ENCODE assay signal across 11 cellular contexts in the genomic region with DNA sequence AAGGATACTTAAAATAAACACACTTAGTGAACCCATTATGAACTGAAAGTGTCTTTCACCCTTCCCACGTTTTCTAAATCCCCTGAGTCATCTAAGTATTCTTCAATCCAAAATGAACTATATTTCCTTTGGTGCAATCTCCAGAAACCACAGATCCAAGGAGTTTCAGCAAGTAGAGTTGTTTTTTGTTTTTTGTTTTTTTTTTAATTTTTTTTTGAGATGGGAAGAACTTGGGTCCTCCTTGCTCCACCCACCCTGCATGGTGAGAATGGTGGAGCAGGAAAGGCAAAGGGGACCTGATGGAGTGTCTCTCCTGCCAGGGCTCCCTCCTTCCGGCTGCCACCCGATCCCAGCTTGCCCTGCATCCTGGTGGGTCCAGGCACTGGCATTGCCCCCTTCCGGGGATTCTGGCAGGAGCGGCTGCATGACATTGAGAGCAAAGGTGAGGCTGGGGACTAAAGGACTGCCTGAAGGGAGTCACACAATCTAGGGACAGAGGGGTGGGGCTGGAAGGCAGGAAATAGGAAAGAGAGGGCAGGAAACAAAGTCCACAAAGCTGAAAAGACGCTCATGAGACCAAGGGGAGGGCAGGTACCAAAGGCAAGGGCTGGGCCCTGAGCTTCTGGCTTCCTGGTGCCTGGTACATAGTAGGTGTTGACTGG. TPM values are rescaled to one million over a fixed set of nuclear protein-coding genes. Genes with fewer than 3 reads are reported as not detected.
DNase-seq lines count a peak whose midpoint lies in the region; ATAC-seq, FAIRE-seq and TF ChIP-seq lines count a peak whose summit lies in the region.
"Had no signal": no experiment of that assay in that cellular context is flagged by ENCODE, and none has a peak within 500 bp of the region (broad histone marks: within the 10 kb centered on the region; RNA-seq: fewer than 3 reads in every experiment).

No MANE protein-coding gene starts in this region.

- H3K36me3 Mint-ChIP-seq in activated naive CD4-positive, alpha-beta T cell treated with anti-CD3 and anti-CD28 coated beads, Interleukin-2, amount 50 U/mL, for 72 hours, result peaks cover 6 to 7% of the 10 kb centered on the region in 2 donors
- H3K36me3 Mint-ChIP-seq in activated naive CD4-positive, alpha-beta T cell treated with anti-CD3 and anti-CD28 coated beads for 36 hours (ENCODE audit: low read depth), result no peaks in the 10 kb centered on the region
- H3K36me3 Mint-ChIP-seq in activated CD4-positive, alpha-beta memory T cell treated with anti-CD3 and anti-CD28 coated beads, Interleukin-2, amount 10 ng/mL, durations not matched to agents 7 days and 5 days (ENCODE audit: low read depth), result peaks cover 21% of the 10 kb centered on the region

- H3K9me3 ChIP-seq in iPS-20b (ENCODE audit: insufficient read depth, low read depth, low read length), result no peaks in the 10 kb centered on the region

- CTCF ChIA-PET in activated naive CD4-positive, alpha-beta T cell treated with anti-CD3 and anti-CD28 coated beads for 36 hours (lab: Charles Lee), result interaction anchor here (0.6 to 2.1 kb wide), 3 partner anchors 72 to 329 kb away, joined by 3 to 5 read pairs (median 3); no protein-coding TSS in a partner anchor
- CTCF ChIA-PET in activated CD4-positive, alpha-beta memory T cell treated with anti-CD3 and anti-CD28 coated beads, Interleukin-2, amount 10 ng/mL, durations not matched to agents 7 days and 5 days (lab: Charles Lee), result interaction anchor here (1.1 to 4.9 kb wide), 8 partner anchors 7 to 103 kb away, joined by 3 to 57 read pairs (median 12); a partner anchor contains a TSS

- peaks cover 77% of the 10 kb centered on the region for H3K4me1 Mint-ChIP-seq in activated naive CD4-positive, alpha-beta T cell treated with anti-CD3 and anti-CD28 coated beads for 36 hours (ENCODE audit: low read depth)
- H3K4me1 Mint-ChIP-seq in activated CD4-positive, alpha-beta memory T cell treated with anti-CD3 and anti-CD28 coated beads, Interleukin-2, amount 10 ng/mL, durations not matched to agents 7 days and 5 days, result peaks cover 86% of the 10 kb centered on the region
- peaks cover 99% of the 10 kb centered on the region for H3K4me1 Mint-ChIP-seq in stimulated activated naive CD8-positive, alpha-beta T cell treated with anti-CD3 and anti-CD28 coated beads, Interleukin-15, amount 100 ng/mL, for 72 hours

- no peak for TF ChIP-seq CTCF in D721Med (IDR thresholded peaks at IDR 0.05; ENCODE audit: insufficient read depth, missing control alignments)

- peak overlapping the region; percentile 64 to 81 for H3K27ac Mint-ChIP-seq in activated naive CD4-positive, alpha-beta T cell treated with anti-CD3 and anti-CD28 coated beads, Interleukin-2, amount 50 U/mL, for 72 hours
- H3K27ac Mint-ChIP-seq in activated naive CD4-positive, alpha-beta T cell treated with anti-CD3 and anti-CD28 coated beads for 36 hours, result no peak overlapping the region
- H3K27ac Mint-ChIP-seq in activated CD4-positive, alpha-beta memory T cell treated with anti-CD3 and anti-CD28 coated beads, Interleukin-2, amount 10 ng/mL, durations not matched to agents 7 days and 5 days, result peak overlapping the region; percentile 97
- peak overlapping the region in 1 of 2 donors; percentile 12 for H3K27ac Mint-ChIP-seq in stimulated activated naive CD8-positive, alpha-beta T cell treated with anti-CD3 and anti-CD28 coated beads, Interleukin-15, amount 100 ng/mL, for 72 hours

- H3K36me3 ChIP-seq in iPS-20b (ENCODE audit: insufficient read depth, low read depth, low read length), result no peaks in the 10 kb centered on the region

- peaks cover 19% of the 10 kb centered on the region; the same call in 1 of the 2 replicates for H3K4me1 ChIP-seq in iPS-20b (ENCODE audit: insufficient read depth, low read length)

- POLR2A ChIA-PET in activated CD4-positive, alpha-beta memory T cell treated with anti-CD3 and anti-CD28 coated beads, Interleukin-2, amount 10 ng/mL, durations not matched to agents 7 days and 5 days (lab: Charles Lee), result interaction anchor here (0.5 to 3.1 kb wide), 6 partner anchors 14 to 1163 kb away, joined by 3 to 31 read pairs (median 4); a partner anchor contains a TSS

- intact Hi-C loops in activated naive CD4-positive, alpha-beta T cell treated with anti-CD3 and anti-CD28 coated beads for 36 hours (cut with micrococcal nuclease), result loop anchor here (1.0 to 5.0 kb wide), 2 partner anchors 99 to 340 kb away; no protein-coding TSS in a partner anchor

- no peaks in the 10 kb centered on the region for H3K9me3 Mint-ChIP-seq in activated naive CD4-positive, alpha-beta T cell treated with anti-CD3 and anti-CD28 coated beads, Interleukin-2, amount 50 U/mL, for 72 hours
- H3K9me3 Mint-ChIP-seq in activated naive CD4-positive, alpha-beta T cell treated with anti-CD3 and anti-CD28 coated beads for 36 hours, result no peaks in the 10 kb centered on the region
- no peaks in the 10 kb centered on the region for H3K9me3 Mint-ChIP-seq in activated CD4-positive, alpha-beta memory T cell treated with anti-CD3 and anti-CD28 coated beads, Interleukin-2, amount 10 ng/mL, durations not matched to agents 7 days and 5 days
- H3K9me3 Mint-ChIP-seq in stimulated activated naive CD8-positive, alpha-beta T cell treated with anti-CD3 and anti-CD28 coated beads, Interleukin-15, amount 100 ng/mL, for 72 hours, result no peaks in the 10 kb centered on the region

- ATAC-seq in activated naive CD4-positive, alpha-beta T cell treated with anti-CD3 and anti-CD28 coated beads, Interleukin-2, amount 50 U/mL, for 72 hours, result no peak
- no peak for ATAC-seq in stimulated activated naive CD8-positive, alpha-beta T cell treated with anti-CD3 and anti-CD28 coated beads, Interleukin-15, amount 100 ng/mL, for 72 hours
- no peak for ATAC-seq in GM21786 (IDR thresholded peaks at IDR 0.05; ENCODE audit: unreplicated experiment)

- DNase-seq in activated naive CD4-positive, alpha-beta T cell treated with anti-CD3 and anti-CD28 coated beads, Interleukin-2, amount 50 U/mL, for 72 hours (ENCODE audit: low spot score in 2 of 2), result no peak
- no peak for DNase-seq in activated naive CD4-positive, alpha-beta T cell treated with anti-CD3 and anti-CD28 coated beads for 36 hours
- DNase-seq in activated CD4-positive, alpha-beta memory T cell treated with anti-CD3 and anti-CD28 coated beads, Interleukin-2, amount 10 ng/mL, durations not matched to agents 7 days and 5 days, result no peak
- DNase-seq in stimulated activated naive CD8-positive, alpha-beta T cell treated with anti-CD3 and anti-CD28 coated beads, Interleukin-15, amount 100 ng/mL, for 72 hours, result no peak
- DNase-seq in 8988T (no peak), D721Med (ENCODE audit: insufficient read length, low spot score) (no peak)
- DNase-seq: activated gamma-delta T cell treated with Interleukin-2 at 50 U/mL for 16 hours, NCI-H1048 had no signal

- H3K27me3 Mint-ChIP-seq in activated naive CD4-positive, alpha-beta T cell treated with anti-CD3 and anti-CD28 coated beads for 36 hours (ENCODE audit: low read depth), result no peaks in the 10 kb centered on the region
- H3K27me3 Mint-ChIP-seq in activated CD4-positive, alpha-beta memory T cell treated with anti-CD3 and anti-CD28 coated beads, Interleukin-2, amount 10 ng/mL, durations not matched to agents 7 days and 5 days, result no peaks in the 10 kb centered on the region
- H3K27me3 Mint-ChIP-seq in stimulated activated naive CD8-positive, alpha-beta T cell treated with anti-CD3 and anti-CD28 coated beads, Interleukin-15, amount 100 ng/mL, for 72 hours, result no peaks in the 10 kb centered on the region

- FAIRE-seq in D721Med (lab: Jason Lieb, UNC), result no peak

- no peak overlapping the region for H3K4me3 Mint-ChIP-seq in activated naive CD4-positive, alpha-beta T cell treated with anti-CD3 and anti-CD28 coated beads for 36 hours
- peak overlapping the region; percentile 57 for H3K4me3 Mint-ChIP-seq in activated CD4-positive, alpha-beta memory T cell treated with anti-CD3 and anti-CD28 coated beads, Interleukin-2, amount 10 ng/mL, durations not matched to agents 7 days and 5 days
- peak overlapping the region; percentile 34 to 48 for H3K4me3 Mint-ChIP-seq in stimulated activated naive CD8-positive, alpha-beta T cell treated with anti-CD3 and anti-CD28 coated beads, Interleukin-15, amount 100 ng/mL, for 72 hours

- H3K27me3 ChIP-seq in iPS-20b (ENCODE audit: insufficient read depth, low read length), result peaks cover 23% of the 10 kb centered on the region

- no peak overlapping the region for H3K9ac ChIP-seq in iPS-20b (ENCODE audit: low read depth, low read length)

- 0 out of 2 replicates have a peak overlapping the region, but pooled peaks have one; percentile 63 for H3K4me3 ChIP-seq in iPS-20b (ENCODE audit: low read length)

- no peak overlapping the region for H3K27ac ChIP-seq in iPS-20b (ENCODE audit: low read length)
- H3K27ac ChIP-seq: VCaP had no signal

RNA-seq across cellular contexts. Expression of a gene that starts 12.1 kb away (rescaled TPM):
- 10 to 100 TPM in 1 of 2 donors, 1 to 10 TPM in 1; 1.1 to 14.9 TPM for total RNA-seq in activated naive CD4-positive, alpha-beta T cell treated with anti-CD3 and anti-CD28 coated beads, Interleukin-2, amount 50 U/mL, for 72 hours
- 1 to 10 TPM; 2.8 to 4.0 TPM for total RNA-seq in activated naive CD4-positive, alpha-beta T cell treated with anti-CD3 and anti-CD28 coated beads for 36 hours
- total RNA-seq in activated CD4-positive, alpha-beta memory T cell treated with anti-CD3 and anti-CD28 coated beads, Interleukin-2, amount 10 ng/mL, durations not matched to agents 7 days and 5 days, result 1 to 10 TPM; 7.9 to 8.6 TPM

RNA-seq across cellular contexts. Expression of a gene that starts 16.1 kb away (rescaled TPM):
- 10 to 100 TPM; 42.6 to 78.3 TPM for total RNA-seq in activated naive CD4-positive, alpha-beta T cell treated with anti-CD3 and anti-CD28 coated beads, Interleukin-2, amount 50 U/mL, for 72 hours
- 10 to 100 TPM; 41.3 to 47.8 TPM for total RNA-seq in activated naive CD4-positive, alpha-beta T cell treated with anti-CD3 and anti-CD28 coated beads for 36 hours
- 10 to 100 TPM; 51.2 to 53.3 TPM for total RNA-seq in activated CD4-positive, alpha-beta memory T cell treated with anti-CD3 and anti-CD28 coated beads, Interleukin-2, amount 10 ng/mL, durations not matched to agents 7 days and 5 days

RNA-seq across cellular contexts. Expression of a gene that starts 21.3 kb away (rescaled TPM):
- total RNA-seq in activated naive CD4-positive, alpha-beta T cell treated with anti-CD3 and anti-CD28 coated beads, Interleukin-2, amount 50 U/mL, for 72 hours, result 10 to 100 TPM in 1 of 2 donors, 1 to 10 TPM in 1; 1.8 to 12.7 TPM
- total RNA-seq in activated naive CD4-positive, alpha-beta T cell treated with anti-CD3 and anti-CD28 coated beads for 36 hours, result 1 to 10 TPM; 7.1 to 9.2 TPM
- total RNA-seq in activated CD4-positive, alpha-beta memory T cell treated with anti-CD3 and anti-CD28 coated beads, Interleukin-2, amount 10 ng/mL, durations not matched to agents 7 days and 5 days, result 10 to 100 TPM; 27.7 to 30.2 TPM

RNA-seq across cellular contexts. Expression of a gene that starts 34.0 kb away (rescaled TPM):
- under 1 TPM; 0.41 to 0.72 TPM for total RNA-seq in activated naive CD4-positive, alpha-beta T cell treated with anti-CD3 and anti-CD28 coated beads, Interleukin-2, amount 50 U/mL, for 72 hours
- under 1 TPM; 0.17 to 0.19 TPM for total RNA-seq in activated naive CD4-positive, alpha-beta T cell treated with anti-CD3 and anti-CD28 coated beads for 36 hours
- total RNA-seq in activated CD4-positive, alpha-beta memory T cell treated with anti-CD3 and anti-CD28 coated beads, Interleukin-2, amount 10 ng/mL, durations not matched to agents 7 days and 5 days, result under 1 TPM; 0.15 to 0.38 TPM

RNA-seq across cellular contexts. Expression of a gene that starts 36.2 kb away (rescaled TPM):
- total RNA-seq in activated naive CD4-positive, alpha-beta T cell treated with anti-CD3 and anti-CD28 coated beads, Interleukin-2, amount 50 U/mL, for 72 hours, result 10 to 100 TPM in 1 of 2 donors, 1 to 10 TPM in 1; 7.6 to 19.7 TPM
- 1 to 10 TPM; 6.8 to 7.9 TPM for total RNA-seq in activated naive CD4-positive, alpha-beta T cell treated with anti-CD3 and anti-CD28 coated beads for 36 hours
- total RNA-seq in activated CD4-positive, alpha-beta memory T cell treated with anti-CD3 and anti-CD28 coated beads, Interleukin-2, amount 10 ng/mL, durations not matched to agents 7 days and 5 days, result 1 to 10 TPM; 5.5 to 6.2 TPM
